Comparison of ENCODE assay signal across 9 cellular contexts in genomic region chr17:76493505-76494167, GRCh38. TPM values are rescaled to one million over a fixed set of nuclear protein-coding genes. Genes with fewer than 3 reads are reported as not detected.
A peak's percentile ranks its signal among the peaks of the same experiment; 100 is the strongest.
DNase-seq lines count a peak whose midpoint lies in the region; ATAC-seq and TF ChIP-seq lines count a peak whose summit lies in the region.
"Had no signal": no experiment of that assay in that cellular context is flagged by ENCODE, and none has a peak within 500 bp of the region (broad histone marks: within the 10 kb centered on the region; RNA-seq: fewer than 3 reads in every experiment).

No MANE protein-coding gene starts in this region.

- H3K9me3 Mint-ChIP-seq in Calu3 (ENCODE audit: low read depth, unreplicated experiment) (no peaks in the 10 kb centered on the region), natural killer cell (no peaks in the 10 kb centered on the region)

- peak overlapping the region; percentile 59 to 95 (median 67) for H3K27ac ChIP-seq in adrenal gland
- no peak overlapping the region for H3K27ac ChIP-seq in aorta (ENCODE audit: low read depth in 1 of 2, low read length in 2 of 2)

- H3K27ac Mint-ChIP-seq in Calu3 (ENCODE audit: unreplicated experiment) (peak overlapping the region; percentile 58), natural killer cell (peak overlapping the region; percentile 96 to 97)

- DNase-seq in Calu3, result no peak
- DNase-seq in adrenal gland, result no peak
- DNase-seq in natural killer cell, result peak; percentile 59
- no peak for DNase-seq in aorta
- no peak for DNase-seq in SIG-M5 treated with dmso at 0.1 percent for 504 hours (lab: John Stamatoyannopoulos, UW; ENCODE audit: unreplicated experiment)
- no peak for DNase-seq in left lobe of liver (ENCODE audit: low spot score)

- TF ChIP-seq POLR2A in adrenal gland (IDR thresholded peaks at IDR 0.05), result no peak

- TF ChIP-seq CTCF in Calu3 (IDR thresholded peaks at IDR 0.05; ENCODE audit: unreplicated experiment) (no peak), adrenal gland (IDR thresholded peaks at IDR 0.05) (no peak), natural killer cell (IDR thresholded peaks at IDR 0.05) (no peak)

- H3K4me1 ChIP-seq in adrenal gland (replicated peaks in 1 of 2), result peaks cover 4 to 39% of the 10 kb centered on the region in 2 donors
- no peaks in the 10 kb centered on the region for H3K4me1 ChIP-seq in aorta (ENCODE audit: control insufficient read depth in 1 of 2, insufficient read depth in 2 of 2, low read length in 2 of 2)

- H3K36me3 Mint-ChIP-seq in Calu3 (ENCODE audit: insufficient read depth, unreplicated experiment) (no peaks in the 10 kb centered on the region), natural killer cell (no peaks in the 10 kb centered on the region)

- H3K4me3 Mint-ChIP-seq in Calu3 (ENCODE audit: low read depth, unreplicated experiment) (peak overlapping the region; percentile 24), natural killer cell (peak overlapping the region; percentile 89)

- WGBS in adrenal gland, 4 donors, result 73 to 82% (median 76%) methylated on average over 18 to 21 of the region's 21 CpGs
- 77 to 84% methylated on average over 19 to 21 of the region's 21 CpGs for WGBS in aorta, 2 donors

- H3K36me3 ChIP-seq in adrenal gland (replicated peaks in 1 of 2) (no peaks in the 10 kb centered on the region), aorta (ENCODE audit: control insufficient read depth in 1 of 2, insufficient read depth in 2 of 2, low read length in 1 of 2) (no peaks in the 10 kb centered on the region)

- no peaks in the 10 kb centered on the region for H3K27me3 Mint-ChIP-seq in Calu3 (ENCODE audit: unreplicated experiment)
- no peaks in the 10 kb centered on the region for H3K27me3 Mint-ChIP-seq in natural killer cell (ENCODE audit: low read depth in 2 of 2)

- H3K4me3 ChIP-seq in adrenal gland (no peak overlapping the region), aorta (ENCODE audit: low read length in 2 of 2) (no peak overlapping the region)

- CTCF ChIA-PET in Calu3 (lab: Charles Lee), result interaction anchor here (0.6 to 1.5 kb wide), 3 partner anchors 8 to 140 kb away, joined by 3 to 5 read pairs (median 3); partner anchors contain the start of genes PRPSAP1 and RHBDF2

- H3K9me3 ChIP-seq in adrenal gland (replicated peaks in 1 of 3) (no peaks in the 10 kb centered on the region), aorta (ENCODE audit: control insufficient read depth, low read length) (no peaks in the 10 kb centered on the region)

- H3K27me3 ChIP-seq in adrenal gland (no peaks in the 10 kb centered on the region), aorta (ENCODE audit: control insufficient read depth in 1 of 2, insufficient read depth in 2 of 2, low read length in 1 of 2) (no peaks in the 10 kb centered on the region)

- ATAC-seq in HG03280 (IDR thresholded peaks at IDR 0.05; ENCODE audit: unreplicated experiment), result peak; percentile 9
- peak; percentile 45 to 66 (median 55) for ATAC-seq in natural killer cell
- no peak for ATAC-seq in aorta (ENCODE audit: low FRiP score)
- no peak for ATAC-seq in HG02973 (IDR thresholded peaks at IDR 0.05; ENCODE audit: unreplicated experiment)
- no peak for ATAC-seq in left lobe of liver

- H3K4me1 Mint-ChIP-seq in Calu3 (ENCODE audit: low read depth, unreplicated experiment) (peaks cover 30% of the 10 kb centered on the region), natural killer cell (peaks cover 70 to 92% of the 10 kb centered on the region in 2 donors)

- BruUV-seq in Calu3 (replicated peaks; lab: Mats Ljungman, UMichigan), result no TSS peak

- intact Hi-C loops in Calu3 (cut with micrococcal nuclease; ENCODE audit: unreplicated experiment), result no loop called here
- intact Hi-C loops in adrenal gland (cut with DNase I), result no loop called here
- intact Hi-C loops in natural killer cell (cut with micrococcal nuclease), result loop anchor here (1.0 to 2.0 kb wide), 2 partner anchors 8 to 21 kb away; partner anchors contain the start of gene RHBDF2
- intact Hi-C loops in aorta (cut with DNase I), result no loop called here

RNA-seq across cellular contexts. Expression of gene RHBDF2, which starts 7.6 kb away (rescaled TPM):
- total RNA-seq in Calu3 (2022) (47.7 and 47.9 TPM in 2 replicates), adrenal gland (100 to 1,000 TPM in 1 of 8 donors, 10 to 100 TPM in 7; 12.3 to 156 (median 43.8) TPM), natural killer cell (100 to 1,000 TPM; 194 to 233 (median 202) TPM), aorta (10 to 100 TPM; 30.9 to 45.0 TPM), left lobe of liver (8.9 TPM)
- polyA plus RNA-seq in adrenal gland (10 to 100 TPM in 2 of 3 donors, 1 to 10 TPM in 1; 4.9 to 39.3 (median 19.1) TPM), aorta (10 to 100 TPM in 1 of 2 donors, 1 to 10 TPM in 1; 2.6 to 11.0 TPM)

RNA-seq across cellular contexts. Expression of gene AANAT, which starts 26.2 kb away (rescaled TPM):
- not detected in 2 replicates for total RNA-seq in Calu3 (2022)
- not detected for total RNA-seq in adrenal gland
- under 1 TPM in 2 of 3 donors, not detected in 1; 0.30 to 0.40 TPM for polyA plus RNA-seq in adrenal gland
- total RNA-seq in natural killer cell, result under 1 TPM in 2 of 3 donors, not detected in 1; 0.28 to 0.50 TPM
- not detected for total RNA-seq in aorta
- polyA plus RNA-seq in aorta, result not detected
- total RNA-seq in left lobe of liver, result not detected
- total RNA-seq: bronchial epithelial cell had no signal

RNA-seq across cellular contexts. Expression of gene UBE2O, which starts 40.7 kb away (rescaled TPM):
- 29.0 and 34.4 TPM in 2 replicates for total RNA-seq in Calu3 (2022)
- 10 to 100 TPM; 11.4 to 21.8 (median 17.9) TPM for total RNA-seq in adrenal gland
- 10 to 100 TPM in 2 of 3 donors, 1 to 10 TPM in 1; 9.8 to 21.3 (median 12.4) TPM for polyA plus RNA-seq in adrenal gland
- total RNA-seq in natural killer cell, result 10 to 100 TPM; 34.9 to 40.2 (median 37.7) TPM
- total RNA-seq in aorta, result 10 to 100 TPM; 14.0 to 24.7 TPM
- 10 to 100 TPM in 1 of 2 donors, 1 to 10 TPM in 1; 2.5 to 11.0 TPM for polyA plus RNA-seq in aorta
- 9.8 TPM for total RNA-seq in left lobe of liver

RNA-seq across cellular contexts. Expression of gene CYGB, which starts 43.9 kb away (rescaled TPM):
- total RNA-seq in Calu3 (2022) (not detected in 2 replicates), adrenal gland (10 to 100 TPM in 7 of 8 donors, 1 to 10 TPM in 1; 9.5 to 18.1 (median 14.3) TPM), natural killer cell (under 1 TPM; 0.12 to 0.33 (median 0.16) TPM), aorta (10 to 100 TPM; 22.4 to 26.6 TPM), left lobe of liver (5.0 TPM)
- polyA plus RNA-seq in adrenal gland (10 to 100 TPM in 2 of 3 donors, 1 to 10 TPM in 1; 7.8 to 38.3 (median 32.1) TPM), aorta (1 to 10 TPM in 1 of 2 donors, under 1 TPM in 1; 0.95 to 2.1 TPM)

RNA-seq across cellular contexts. Expression of gene PRCD, which starts 46.2 kb away (rescaled TPM):
- total RNA-seq in Calu3 (2022), result not detected in 2 replicates
- total RNA-seq in adrenal gland, result 1 to 10 TPM in 6 of 8 donors, not detected in 2; 1.5 to 5.7 (median 2.8) TPM
- 10 to 100 TPM in 2 of 3 donors, 1 to 10 TPM in 1; 4.5 to 37.2 (median 14.3) TPM for polyA plus RNA-seq in adrenal gland
- total RNA-seq in natural killer cell, result 1 to 10 TPM in 1 of 3 donors, under 1 TPM in 2; 0.77 to 1.1 (median 0.82) TPM
- total RNA-seq in aorta, result 1 to 10 TPM; 1.2 to 8.6 TPM
- not detected for polyA plus RNA-seq in aorta
- 0.15 TPM for total RNA-seq in left lobe of liver
- total RNA-seq: bronchial epithelial cell had no signal

Comparison
In these comparisons a context has a peak if more than half of its experiments do, and no peak if none do; other contexts are left out.
1. ATAC-seq: peak in HG03280 (single experiment) and natural killer cell (3 of 3); none in aorta (single experiment), HG02973 (single experiment) and left lobe of liver (single experiment).
2. H3K27ac ChIP-seq: peak in adrenal gland (5 of 5); none in aorta (0 of 2).